In genomic region chr15:83356516-83357399, GRCh38 we compare ENCODE assay signal across 1 cellular context.
TF ChIP-seq lines count a peak whose summit lies in the region.

No MANE protein-coding gene starts in this region.

TF ChIP-seq in GM23338, 12 proteins besides CTCF, POLR2A, EP300 and RAD21 (continued from another document):
- TF ChIP-seq ZNF462 (CRISPR knock-in tag; IDR thresholded peaks at IDR 0.05) (no peak), EZH2 (IDR thresholded peaks at IDR 0.05; ENCODE audit: low read depth, unreplicated experiment) (no peak), ZNF331 (CRISPR knock-in tag; IDR thresholded peaks at IDR 0.05; ENCODE audit: low read depth) (no peak)
